ENCODE assay signal across 8 cellular contexts in genomic region chr9:93962561-93963440, GRCh38.
DNase-seq lines count a peak whose midpoint lies in the region; ATAC-seq, FAIRE-seq and TF ChIP-seq lines count a peak whose summit lies in the region.

No MANE protein-coding gene starts in this region.

- ATAC-seq in HG03045 (IDR thresholded peaks at IDR 0.05; ENCODE audit: unreplicated experiment), result no peak

- DNase-seq in Ammon's horn (ENCODE audit: low spot score) (peak; percentile 91), H54 (ENCODE audit: insufficient read length, low spot score) (peak; percentile 99), NCI-H2171 treated with DMSO at 0.1 percent for 48 hours (lab: John Stamatoyannopoulos, UW) (peak; percentile 79), T47D (ENCODE audit: low read depth in 1 of 2, low spot score in 1 of 2) (peak; percentile 76 to 81), islet precursor cell (peak; percentile 81)
- peak; percentile 71 to 72 for DNase-seq in stimulated activated CD4-positive, alpha-beta T cell treated with anti-CD3 and anti-CD28 coated beads, Interleukin-15, amount 100 ng/mL, for 48 hours (ENCODE audit: low read depth in 2 of 2)

- in situ Hi-C loops in T47D (cut with HindIII; ENCODE audit: low pct_unique_long_range_greater_than_20kb, low sequenced_read_pairs), result no loop called here

- H3K4me3 ChIP-seq in WI38 (ENCODE audit: low read depth, low read length), result no peak overlapping the region

- TF ChIP-seq CTCF in WI38 (IDR thresholded peaks at IDR 0.05; ENCODE audit: low read depth, low read length), result peak; percentile 70

- peak; percentile 93 for FAIRE-seq in H54 (lab: Jason Lieb, UNC)

- TF ChIP-seq POLR2A in H54 (IDR thresholded peaks at IDR 0.05; ENCODE audit: low read depth, low read length), result no peak
